Comparison of ENCODE assay signal across 1 cellular context in genomic region chr12:22578328-22578727, GRCh38.
TF ChIP-seq lines count a peak whose summit lies in the region.

No MANE protein-coding gene starts in this region.

TF ChIP-seq in GM23338, 12 proteins besides CTCF, POLR2A, EP300 and RAD21 (continued from another document):
- TF ChIP-seq ZNF462 (CRISPR knock-in tag; IDR thresholded peaks at IDR 0.05), result no peak
TF ChIP-seq in GM23338: peak in this region for 0.
